In the genomic region with DNA sequence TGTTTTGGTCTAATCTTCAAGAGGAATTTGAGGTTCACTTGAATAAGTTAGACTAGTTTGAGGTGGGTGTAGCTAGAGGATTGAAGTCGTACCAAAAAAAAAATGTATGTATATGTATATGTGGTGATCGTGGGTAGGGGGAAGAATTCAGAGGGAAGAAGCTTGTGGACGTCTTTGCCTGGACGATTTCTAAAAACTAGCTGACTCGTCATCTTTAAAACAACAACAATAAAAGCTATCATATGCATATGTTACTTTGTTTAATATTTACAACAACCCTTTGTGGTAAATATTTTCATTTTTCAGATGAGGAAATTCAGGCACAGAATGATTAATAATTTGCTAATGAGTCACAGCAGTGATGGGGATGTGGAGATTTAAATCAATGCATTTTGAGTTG, we compare ENCODE assay signal across 2 cellular contexts.
TF ChIP-seq lines count a peak whose summit lies in the region.

No MANE protein-coding gene starts in this region.

TF ChIP-seq in GM23338, 12 proteins besides CTCF, POLR2A, EP300 and RAD21:
- TF ChIP-seq POLR2AphosphoS5 (IDR thresholded peaks at IDR 0.05; ENCODE audit: low read depth) (no peak), CREB1 (CRISPR knock-in tag; IDR thresholded peaks at IDR 0.05; ENCODE audit: low read depth) (no peak), ZNF331 (CRISPR knock-in tag; IDR thresholded peaks at IDR 0.05; ENCODE audit: low read depth) (no peak), ZNF114 (CRISPR knock-in tag; IDR thresholded peaks at IDR 0.05) (no peak), JUNB (IDR thresholded peaks at IDR 0.05; ENCODE audit: unreplicated experiment) (no peak), EZH2phosphoT487 (IDR thresholded peaks at IDR 0.05; ENCODE audit: unreplicated experiment) (no peak)
- TF ChIP-seq, protein P1, sequence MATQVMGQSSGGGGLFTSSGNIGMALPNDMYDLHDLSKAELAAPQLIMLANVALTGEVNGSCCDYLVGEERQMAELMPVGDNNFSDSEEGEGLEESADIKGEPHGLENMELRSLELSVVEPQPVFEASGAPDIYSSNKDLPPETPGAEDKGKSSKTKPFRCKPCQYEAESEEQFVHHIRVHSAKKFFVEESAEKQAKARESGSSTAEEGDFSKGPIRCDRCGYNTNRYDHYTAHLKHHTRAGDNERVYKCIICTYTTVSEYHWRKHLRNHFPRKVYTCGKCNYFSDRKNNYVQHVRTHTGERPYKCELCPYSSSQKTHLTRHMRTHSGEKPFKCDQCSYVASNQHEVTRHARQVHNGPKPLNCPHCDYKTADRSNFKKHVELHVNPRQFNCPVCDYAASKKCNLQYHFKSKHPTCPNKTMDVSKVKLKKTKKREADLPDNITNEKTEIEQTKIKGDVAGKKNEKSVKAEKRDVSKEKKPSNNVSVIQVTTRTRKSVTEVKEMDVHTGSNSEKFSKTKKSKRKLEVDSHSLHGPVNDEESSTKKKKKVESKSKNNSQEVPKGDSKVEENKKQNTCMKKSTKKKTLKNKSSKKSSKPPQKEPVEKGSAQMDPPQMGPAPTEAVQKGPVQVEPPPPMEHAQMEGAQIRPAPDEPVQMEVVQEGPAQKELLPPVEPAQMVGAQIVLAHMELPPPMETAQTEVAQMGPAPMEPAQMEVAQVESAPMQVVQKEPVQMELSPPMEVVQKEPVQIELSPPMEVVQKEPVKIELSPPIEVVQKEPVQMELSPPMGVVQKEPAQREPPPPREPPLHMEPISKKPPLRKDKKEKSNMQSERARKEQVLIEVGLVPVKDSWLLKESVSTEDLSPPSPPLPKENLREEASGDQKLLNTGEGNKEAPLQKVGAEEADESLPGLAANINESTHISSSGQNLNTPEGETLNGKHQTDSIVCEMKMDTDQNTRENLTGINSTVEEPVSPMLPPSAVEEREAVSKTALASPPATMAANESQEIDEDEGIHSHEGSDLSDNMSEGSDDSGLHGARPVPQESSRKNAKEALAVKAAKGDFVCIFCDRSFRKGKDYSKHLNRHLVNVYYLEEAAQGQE (IDR thresholded peaks at IDR 0.05; ENCODE audit: unreplicated experiment), result no peak
TF ChIP-seq in GM23338: peak in this region for 0.

TF ChIP-seq in H1, 55 proteins besides CTCF, POLR2A, EP300 and RAD21:
- TF ChIP-seq MAFK (IDR thresholded peaks at IDR 0.05; ENCODE audit: low read depth, low read length) (peak; percentile 31; the same call in 1 of the 2 replicates), NANOG (IDR thresholded peaks at IDR 0.05; ENCODE audit: insufficient read depth, low read depth, low read length, poor library complexity, severe bottlenecking) (no peak)
